Comparison of ENCODE assay signal across 34 cellular contexts in the genomic region with DNA sequence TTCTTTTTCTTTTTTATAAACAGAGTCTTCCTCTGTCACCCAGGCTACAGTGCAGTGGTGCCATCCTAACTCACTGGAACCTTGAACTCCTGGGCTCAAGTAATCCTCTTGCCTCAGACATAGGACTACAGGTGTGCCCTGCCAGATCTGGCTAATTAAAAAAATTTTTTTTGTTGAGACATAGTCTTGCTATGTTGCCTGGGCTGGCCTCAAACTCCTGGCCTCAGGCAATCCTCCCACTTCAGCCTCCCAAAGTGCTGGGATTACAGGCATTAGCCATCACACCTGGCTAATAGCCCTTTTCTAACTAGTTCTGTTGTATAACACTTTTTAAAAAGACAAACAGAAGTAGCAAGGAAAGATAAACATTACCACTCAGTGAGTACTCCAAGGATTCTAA.
"Had no signal": no experiment of that assay in that cellular context is flagged by ENCODE, and none has a peak within 500 bp of the region (broad histone marks: within the 10 kb centered on the region; RNA-seq: fewer than 3 reads in every experiment).

No MANE protein-coding gene starts in this region.

- H3K27me3 ChIP-seq: adrenal gland, ascending aorta, body of pancreas, brain microvascular endothelial cell, breast epithelium, cardiac muscle cell had no signal

- H3K27ac ChIP-seq: adrenal gland, ascending aorta, body of pancreas, brain microvascular endothelial cell, breast epithelium, cardiac muscle cell had no signal

- DNase-seq: activated effector memory CD4-positive, alpha-beta T cell treated with anti-CD3 and anti-CD28 coated beads, Interleukin-2, amount 50 U/mL, for 16 hours; activated effector memory CD4-positive, alpha-beta T cell treated with Interleukin-2 at 50 U/mL for 16 hours; activated gamma-delta T cell; activated gamma-delta T cell treated with Interleukin-2 at 50 U/mL for 16 hours; activated naive CD4-positive, alpha-beta T cell; activated naive CD4-positive, alpha-beta T cell treated with anti-CD3 and anti-CD28 coated beads for 36 hours; activated naive CD4-positive, alpha-beta T cell treated with anti-CD3 and anti-CD28 coated beads, Interleukin-2, amount 10 ng/mL, durations not matched to agents 7 days and 5 days; activated naive CD4-positive, alpha-beta T cell treated with anti-CD3 and anti-CD28 coated beads, Interleukin-2, amount 50 U/mL, for 16 hours; activated naive CD4-positive, alpha-beta T cell treated with Interleukin-2 at 50 U/mL for 16 hours; activated naive CD8-positive, alpha-beta T cell treated with anti-CD3 and anti-CD28 coated beads for 36 hours; activated naive CD8-positive, alpha-beta T cell treated with anti-CD3 and anti-CD28 coated beads, Interleukin-2, amount 10 ng/mL, durations not matched to agents 7 days and 5 days; activated naive CD8-positive, alpha-beta T cell treated with anti-CD3 and anti-CD28 coated beads, Interleukin-2, amount 50 U/mL, for 24 hours; activated T-cell treated with anti-CD3 and anti-CD28 coated beads, Interleukin-2, amount 50 U/mL, for 1 hour; activated T-cell treated with anti-CD3 and anti-CD28 coated beads, Interleukin-2, amount 50 U/mL, for 24 hours; activated T-cell treated with anti-CD3 and anti-CD28 coated beads, Interleukin-2, amount 50 U/mL, for 4 hours; activated T-cell treated with anti-CD3 and anti-CD28 coated beads, Interleukin-2, amount 50 U/mL, for 48 hours; activated T-cell treated with anti-CD3 and anti-CD28 coated beads, Interleukin-2, amount 50 U/mL, for 72 hours; adrenal gland; amniotic stem cell; amygdala; anterior cingulate cortex; aorta; body of pancreas; brain microvascular endothelial cell; caudate nucleus; central memory CD4-positive, alpha-beta T cell; cerebellar nuclear complex had no signal

- FAIRE-seq: astrocyte, bronchial epithelial cell had no signal

- ATAC-seq: activated naive CD4-positive, alpha-beta T cell treated with anti-CD3 and anti-CD28 coated beads, Interleukin-2, amount 50 U/mL, for 72 hours; activated naive CD8-positive, alpha-beta T cell treated with anti-CD3 and anti-CD28 coated beads, Interleukin-2, amount 50 U/mL, for 24 hours; activated T-cell treated with anti-CD3 and anti-CD28 coated beads, Interleukin-2, amount 50 U/mL, for 4 hours; activated T-cell treated with anti-CD3 and anti-CD28 coated beads, Interleukin-2, amount 50 U/mL, for 72 hours; activated T-helper 17 cell treated with anti-CD3 and anti-CD28 coated beads, Interleukin-2, amount 50 U/mL, for 72 hours; body of pancreas had no signal

- H3K4me1 ChIP-seq: adrenal gland, ascending aorta, body of pancreas, breast epithelium had no signal

- H3K4me3 ChIP-seq: adrenal gland, ascending aorta, body of pancreas, breast epithelium, cardiac muscle cell had no signal

- H3K9me3 ChIP-seq: adrenal gland, ascending aorta, body of pancreas, breast epithelium had no signal
